24 cellular contexts compared by ENCODE assay signal in the genomic region with DNA sequence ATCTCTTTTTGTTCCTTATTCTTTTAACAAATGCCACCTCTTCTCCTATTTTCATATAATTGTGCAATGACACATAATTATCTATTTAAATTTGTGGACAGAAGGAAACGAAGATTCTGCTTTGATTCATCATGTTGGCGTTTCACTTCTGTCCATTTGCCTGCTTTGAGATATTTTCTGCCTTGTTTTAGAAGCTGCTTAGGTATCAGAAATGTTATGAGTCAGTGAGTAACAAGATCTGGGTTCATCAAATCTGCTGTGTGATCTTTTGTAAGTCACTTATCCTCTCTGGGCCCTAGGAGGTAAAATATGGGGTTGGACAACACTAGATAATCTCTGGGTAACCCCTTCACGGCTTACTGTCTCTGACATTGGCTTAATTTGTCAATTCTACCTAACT. TPM values are rescaled to one million over a fixed set of nuclear protein-coding genes. Genes with fewer than 3 reads are reported as not detected.
DNase-seq lines count a peak whose midpoint lies in the region; ATAC-seq and TF ChIP-seq lines count a peak whose summit lies in the region.
"Had no signal": no experiment of that assay in that cellular context is flagged by ENCODE, and none has a peak within 500 bp of the region (broad histone marks: within the 10 kb centered on the region; RNA-seq: fewer than 3 reads in every experiment).

No MANE protein-coding gene starts in this region.

- no peak overlapping the region for H3K4me3 Mint-ChIP-seq in activated CD4-positive, alpha-beta T cell treated with anti-CD3 and anti-CD28 coated beads, Interleukin-2, amount 10 ng/mL, durations not matched to agents 7 days and 5 days
- H3K4me3 Mint-ChIP-seq: activated naive CD8-positive, alpha-beta T cell treated with anti-CD3 and anti-CD28 coated beads, Interleukin-2, amount 10 ng/mL, durations not matched to agents 7 days and 5 days; activated T-helper 17 cell treated with anti-CD3 and anti-CD28 coated beads, Interleukin-2, amount 50 U/mL, for 72 hours; brain; natural killer cell treated with Interleukin-12 subunit alpha and Interleukin-12 subunit beta and Interleukin-15 and Interleukin-18, amount 100 ng/mL, for 72 hours had no signal

- no peak overlapping the region for H3K4me3 ChIP-seq in skeletal muscle tissue (ENCODE audit: low read length in 3 of 3)
- H3K4me3 ChIP-seq in coronary artery = no peak overlapping the region
- H3K4me3 ChIP-seq: uterus had no signal

- TF ChIP-seq CTCF in coronary artery (IDR thresholded peaks at IDR 0.05) = no peak

- peaks cover 0 to 4% (median 4%) of the 10 kb centered on the region in 3 donors for H3K4me1 ChIP-seq in skeletal muscle tissue (ENCODE audit: control insufficient read depth in 3 of 3, insufficient read depth in 3 of 3, low read length in 3 of 3)
- H3K4me1 ChIP-seq: uterus had no signal

- POLR2A ChIA-PET in activated CD4-positive, alpha-beta T cell treated with anti-CD3 and anti-CD28 coated beads, Interleukin-2, amount 10 ng/mL, durations not matched to agents 7 days and 5 days (lab: Charles Lee) = no interaction called here

- H3K27ac ChIP-seq in skeletal muscle tissue (ENCODE audit: low read depth, low read length) (peak overlapping the region; percentile 1), coronary artery (no peak overlapping the region)
- H3K27ac ChIP-seq: uterus had no signal

- no peaks in the 10 kb centered on the region for H3K4me1 Mint-ChIP-seq in activated CD4-positive, alpha-beta T cell treated with anti-CD3 and anti-CD28 coated beads, Interleukin-2, amount 10 ng/mL, durations not matched to agents 7 days and 5 days
- H3K4me1 Mint-ChIP-seq: activated naive CD8-positive, alpha-beta T cell treated with anti-CD3 and anti-CD28 coated beads, Interleukin-2, amount 10 ng/mL, durations not matched to agents 7 days and 5 days; activated T-helper 17 cell treated with anti-CD3 and anti-CD28 coated beads, Interleukin-2, amount 50 U/mL, for 72 hours had no signal

- ATAC-seq in GM18519 (IDR thresholded peaks at IDR 0.05; ENCODE audit: low FRiP score, unreplicated experiment) (peak; percentile 74), GM21515 (IDR thresholded peaks at IDR 0.05; ENCODE audit: unreplicated experiment) (peak; percentile 72), HG03039 (IDR thresholded peaks at IDR 0.05; ENCODE audit: unreplicated experiment) (peak; percentile 53)
- ATAC-seq: activated T-helper 17 cell treated with anti-CD3 and anti-CD28 coated beads, Interleukin-2, amount 50 U/mL, for 72 hours; natural killer cell treated with Interleukin-12 subunit alpha and Interleukin-12 subunit beta and Interleukin-15 and Interleukin-18, amount 100 ng/mL, for 72 hours had no signal

- H3K27me3 Mint-ChIP-seq in activated CD4-positive, alpha-beta T cell treated with anti-CD3 and anti-CD28 coated beads, Interleukin-2, amount 10 ng/mL, durations not matched to agents 7 days and 5 days = peaks cover 16% of the 10 kb centered on the region

- CTCF ChIA-PET in activated CD4-positive, alpha-beta T cell treated with anti-CD3 and anti-CD28 coated beads, Interleukin-2, amount 10 ng/mL, durations not matched to agents 7 days and 5 days (lab: Charles Lee) = no interaction called here

- H3K9me3 Mint-ChIP-seq in activated CD4-positive, alpha-beta T cell treated with anti-CD3 and anti-CD28 coated beads, Interleukin-2, amount 10 ng/mL, durations not matched to agents 7 days and 5 days = no peaks in the 10 kb centered on the region
- H3K9me3 Mint-ChIP-seq: activated naive CD8-positive, alpha-beta T cell treated with anti-CD3 and anti-CD28 coated beads, Interleukin-2, amount 10 ng/mL, durations not matched to agents 7 days and 5 days; activated T-helper 17 cell treated with anti-CD3 and anti-CD28 coated beads, Interleukin-2, amount 50 U/mL, for 72 hours; natural killer cell treated with Interleukin-12 subunit alpha and Interleukin-12 subunit beta and Interleukin-15 and Interleukin-18, amount 100 ng/mL, for 72 hours had no signal

- no peaks in the 10 kb centered on the region for H3K36me3 ChIP-seq in skeletal muscle tissue (ENCODE audit: control insufficient read depth in 3 of 3, insufficient read depth in 3 of 3, low read length in 3 of 3)
- H3K36me3 ChIP-seq: uterus had no signal

- DNase-seq in COR-L47 (lab: John Stamatoyannopoulos, UW) = no peak
- no peak for DNase-seq in coronary artery (ENCODE audit: low spot score)
- DNase-seq in activated CD4-positive, alpha-beta T cell treated with anti-CD3 and anti-CD28 coated beads, Interleukin-2, amount 10 ng/mL, durations not matched to agents 7 days and 5 days = no peak
- DNase-seq: activated naive CD8-positive, alpha-beta T cell treated with anti-CD3 and anti-CD28 coated beads, Interleukin-2, amount 10 ng/mL, durations not matched to agents 7 days and 5 days; Calu3; foreskin fibroblast; GOT3; Karpas-422; NCI-H1048; posterior cingulate gyrus; SK-N-SH; stimulated activated CD4-positive, alpha-beta T cell treated with anti-CD3 and anti-CD28 coated beads, Interleukin-4, amount 100 ng/mL, for 4 hours; T1000; uterus had no signal

- no peak overlapping the region for H3K9ac ChIP-seq in skeletal muscle tissue (ENCODE audit: low read depth in 1 of 3, low read length in 3 of 3)
- H3K9ac ChIP-seq: SK-N-SH had no signal

- H3K36me3 Mint-ChIP-seq in activated CD4-positive, alpha-beta T cell treated with anti-CD3 and anti-CD28 coated beads, Interleukin-2, amount 10 ng/mL, durations not matched to agents 7 days and 5 days (ENCODE audit: low read depth) = no peaks in the 10 kb centered on the region
- H3K36me3 Mint-ChIP-seq: activated naive CD8-positive, alpha-beta T cell treated with anti-CD3 and anti-CD28 coated beads, Interleukin-2, amount 10 ng/mL, durations not matched to agents 7 days and 5 days; brain; natural killer cell treated with Interleukin-12 subunit alpha and Interleukin-12 subunit beta and Interleukin-15 and Interleukin-18, amount 100 ng/mL, for 72 hours had no signal

- H3K9me3 ChIP-seq in skeletal muscle tissue (ENCODE audit: control insufficient read depth in 3 of 3, low read length in 3 of 3) = no peaks in the 10 kb centered on the region
- H3K9me3 ChIP-seq: SK-N-SH, uterus had no signal

- H3K27me3 ChIP-seq in skeletal muscle tissue (ENCODE audit: control insufficient read depth in 3 of 3, insufficient read depth in 3 of 3, low read length in 3 of 3) = no peaks in the 10 kb centered on the region
- H3K27me3 ChIP-seq: uterus had no signal

- H3K27ac Mint-ChIP-seq in activated CD4-positive, alpha-beta T cell treated with anti-CD3 and anti-CD28 coated beads, Interleukin-2, amount 10 ng/mL, durations not matched to agents 7 days and 5 days = no peak overlapping the region
- H3K27ac Mint-ChIP-seq: activated naive CD8-positive, alpha-beta T cell treated with anti-CD3 and anti-CD28 coated beads, Interleukin-2, amount 10 ng/mL, durations not matched to agents 7 days and 5 days; activated T-helper 17 cell treated with anti-CD3 and anti-CD28 coated beads, Interleukin-2, amount 50 U/mL, for 72 hours; natural killer cell treated with Interleukin-12 subunit alpha and Interleukin-12 subunit beta and Interleukin-15 and Interleukin-18, amount 100 ng/mL, for 72 hours had no signal

RNA-seq across cellular contexts. Expression of a gene that starts 7.3 kb away (rescaled TPM):
- total RNA-seq in skeletal muscle tissue = not detected
- total RNA-seq in activated CD4-positive, alpha-beta T cell treated with anti-CD3 and anti-CD28 coated beads, Interleukin-2, amount 10 ng/mL, durations not matched to agents 7 days and 5 days = not detected
- total RNA-seq: activated naive CD8-positive, alpha-beta T cell treated with anti-CD3 and anti-CD28 coated beads, Interleukin-2, amount 10 ng/mL, durations not matched to agents 7 days and 5 days; activated T-helper 17 cell treated with anti-CD3 and anti-CD28 coated beads, Interleukin-2, amount 50 U/mL, for 72 hours; Calu3; dermis microvascular lymphatic vessel endothelial cell; HT1080; natural killer cell treated with Interleukin-12 subunit alpha and Interleukin-12 subunit beta and Interleukin-15 and Interleukin-18, amount 100 ng/mL, for 72 hours; RPMI7951; uterus had no signal
